ENCODE assay signal across 24 cellular contexts in genomic region chr3:14535616-14536015, GRCh38. TPM values are rescaled to one million over a fixed set of nuclear protein-coding genes. Genes with fewer than 3 reads are reported as not detected.
"Had no signal": no experiment of that assay in that cellular context is flagged by ENCODE, and none has a peak within 500 bp of the region (broad histone marks: within the 10 kb centered on the region; RNA-seq: fewer than 3 reads in every experiment).

No MANE protein-coding gene starts in this region.

- H3K27me3 ChIP-seq: adrenal gland, colonic mucosa, tibial nerve had no signal

- H3K36me3 ChIP-seq: adrenal gland, colonic mucosa, prostate gland, tibial nerve had no signal

- H3K4me3 ChIP-seq: adrenal gland, colonic mucosa, lung, prostate gland, tibial nerve had no signal

- ATAC-seq: natural killer cell treated with Interleukin-12 subunit alpha and Interleukin-12 subunit beta and Interleukin-15 and Interleukin-18, amount 100 ng/mL, for 72 hours had no signal

- H3K27ac ChIP-seq: adrenal gland, colonic mucosa, epithelial cell of prostate, prostate gland, tibial nerve, VCaP had no signal

- H3K9me3 ChIP-seq: adrenal gland, colonic mucosa, prostate gland, tibial nerve had no signal

- DNase-seq: activated CD4-positive, alpha-beta T cell treated with anti-CD3 and anti-CD28 coated beads for 48 hours; activated CD4-positive, alpha-beta T cell treated with anti-CD3 and anti-CD28 coated beads, Interleukin-2, amount 50 U/mL, for 48 hours; activated CD8-positive, alpha-beta memory T cell treated with anti-CD3 and anti-CD28 coated beads for 24 hours; activated effector memory CD4-positive, alpha-beta T cell treated with anti-CD3 and anti-CD28 coated beads, Interleukin-2, amount 50 U/mL, for 16 hours; activated naive CD4-positive, alpha-beta T cell treated with anti-CD3 and anti-CD28 coated beads for 36 hours; activated naive CD8-positive, alpha-beta T cell treated with anti-CD3 and anti-CD28 coated beads for 36 hours; adrenal gland; central memory CD4-positive, alpha-beta T cell; colonic mucosa; effector CD8-positive, alpha-beta T cell; hippocampal formation; stimulated activated CD4-positive, alpha-beta T cell treated with anti-CD3 and anti-CD28 coated beads, Interleukin-2, amount 100 ng/mL, for 48 hours; stimulated activated naive CD4-positive, alpha-beta T cell treated with Interleukin-2 at 50 U/mL for 16 hours; SW 1271; T-helper 9 cell had no signal

- H3K4me1 ChIP-seq: adrenal gland, colonic mucosa, prostate gland had no signal

RNA-seq across cellular contexts. Expression of gene GRIP2, which starts 4.5 kb away (rescaled TPM):
- total RNA-seq: activated naive CD4-positive, alpha-beta T cell treated with anti-CD3 and anti-CD28 coated beads for 36 hours; activated naive CD8-positive, alpha-beta T cell treated with anti-CD3 and anti-CD28 coated beads for 36 hours; activated T-helper 1 cell treated with anti-CD3 and anti-CD28 coated beads, Interleukin-12 subunit alpha, Interleukin-12 subunit beta, Interleukin-2, Interleukin-4 antibody, amounts not matched to agents 30 ng/mL and 10 ng/mL and 1 ng/mL, durations not matched to agents 14 hours and 24 hours and 36 hours; dermis microvascular lymphatic vessel endothelial cell; mononuclear cell; natural killer cell treated with Interleukin-12 subunit alpha and Interleukin-12 subunit beta and Interleukin-15 and Interleukin-18, amount 100 ng/mL, for 72 hours had no signal
